ENCODE assay signal across 1 cellular context in the genomic region with DNA sequence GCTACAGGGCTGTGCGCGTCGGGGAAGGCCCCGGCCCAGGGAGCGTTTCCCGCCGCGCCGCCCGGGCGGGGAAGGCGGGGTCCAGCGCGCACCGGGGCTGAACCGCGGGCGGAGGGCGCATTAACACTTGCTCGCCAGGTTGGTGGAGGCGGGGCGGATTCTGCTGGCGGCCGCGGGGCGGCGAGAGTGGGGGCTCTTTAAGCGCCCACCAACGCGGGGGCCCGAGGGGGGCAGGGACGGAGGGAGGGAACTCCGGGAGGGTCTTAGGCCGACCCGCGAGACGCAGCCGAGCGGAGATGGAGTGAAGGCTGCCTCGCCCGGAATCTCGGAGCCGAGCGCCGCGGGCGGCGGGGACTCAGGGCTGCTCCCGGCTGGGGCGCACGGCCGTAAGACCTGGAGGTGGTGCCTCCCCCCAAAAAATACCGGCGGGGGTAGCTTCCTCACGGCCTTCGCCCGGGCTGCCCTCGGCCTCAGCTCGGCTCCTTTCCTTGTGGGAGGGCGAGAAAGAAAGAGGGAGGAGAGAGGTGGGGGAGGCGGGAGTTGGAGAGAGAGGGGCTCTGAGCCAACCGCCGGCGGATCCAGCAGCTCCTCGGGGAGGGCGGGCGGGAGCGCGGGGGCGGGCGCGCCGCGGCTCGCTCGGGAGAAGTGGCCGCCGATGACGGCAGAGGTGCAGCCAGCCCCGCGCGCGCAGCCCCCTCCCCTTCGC.
TF ChIP-seq lines count a peak whose summit lies in the region.

No MANE protein-coding gene starts in this region.

TF ChIP-seq in endothelial cell of umbilical vein, 7 proteins besides CTCF, POLR2A, EP300 and RAD21:
- TF ChIP-seq POLR2AphosphoS5 (IDR thresholded peaks at IDR 0.05; ENCODE audit: insufficient read depth, low read depth, low read length) (peak; percentile 28), EZH2 (IDR thresholded peaks at IDR 0.05; ENCODE audit: borderline replicate concordance, low read depth, low read length, severe bottlenecking) (no peak), MYC (IDR thresholded peaks at IDR 0.05; ENCODE audit: low read depth, low read length) (no peak), JUN (IDR thresholded peaks at IDR 0.05; ENCODE audit: borderline replicate concordance, insufficient read depth, insufficient read length, low read depth) (no peak)
- TF ChIP-seq, protein P1, sequence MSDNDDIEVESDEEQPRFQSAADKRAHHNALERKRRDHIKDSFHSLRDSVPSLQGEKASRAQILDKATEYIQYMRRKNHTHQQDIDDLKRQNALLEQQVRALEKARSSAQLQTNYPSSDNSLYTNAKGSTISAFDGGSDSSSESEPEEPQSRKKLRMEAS (IDR thresholded peaks at IDR 0.05; ENCODE audit: insufficient read depth, insufficient read length), result no peak
